ENCODE assay signal across 6 cellular contexts in the genomic region with DNA sequence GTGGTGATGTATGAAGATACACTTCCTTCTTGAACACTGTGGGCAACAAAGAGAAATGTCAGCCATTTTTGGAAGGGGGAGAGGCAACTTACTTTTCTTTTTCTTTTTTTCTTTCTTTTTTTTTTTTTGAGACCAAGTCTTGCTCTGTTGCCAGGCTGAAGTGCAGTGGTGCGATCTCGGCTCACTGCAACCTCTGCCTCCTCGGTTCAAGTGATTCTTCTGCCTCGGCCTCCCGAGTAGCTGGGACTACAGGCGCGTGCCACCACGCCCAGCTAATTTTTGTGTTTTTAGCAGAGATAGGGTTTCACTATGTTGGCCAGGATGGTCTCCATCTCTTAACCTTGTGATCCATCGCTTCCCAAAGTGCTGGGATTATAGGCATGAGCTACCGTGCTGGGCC. TPM values are rescaled to one million over a fixed set of nuclear protein-coding genes. Genes with fewer than 3 reads are reported as not detected.
A peak's percentile ranks its signal among the peaks of the same experiment; 100 is the strongest.
DNase-seq lines count a peak whose midpoint lies in the region; ATAC-seq and TF ChIP-seq lines count a peak whose summit lies in the region.
"Not testable (repeated sequence)": the region's sequence is repeated elsewhere in the genome, so short reads cannot be mapped to it uniquely, and the experiment has no call there.

No MANE protein-coding gene starts in this region.

- H3K36me3 ChIP-seq in ES-I3 (ENCODE audit: insufficient read depth, low read length) (peaks cover 53% of the 10 kb centered on the region), body of pancreas (replicated peaks in 1 of 2; ENCODE audit: insufficient read depth in 1 of 2, low read depth in 2 of 2) (peaks cover 4 to 17% of the 10 kb centered on the region in 2 donors), heart right ventricle (peaks cover 0 to 60% (median 47%) of the 10 kb centered on the region in 9 donors), upper lobe of right lung (peaks cover 55% of the 10 kb centered on the region)

- peak overlapping the region; percentile 99 for H3K27ac ChIP-seq in VCaP
- H3K27ac ChIP-seq in body of pancreas, result peak overlapping the region; percentile 95 to 99 (median 98)
- peak overlapping the region in 9 of 10 donors; percentile 7 to 100 (median 99) for H3K27ac ChIP-seq in heart right ventricle
- H3K27ac ChIP-seq in upper lobe of right lung, result peak overlapping the region; percentile 37

- H3K9me3 ChIP-seq in ES-I3 (ENCODE audit: control insufficient read depth, insufficient read depth, low read length); body of pancreas; heart right ventricle; upper lobe of right lung: not testable (repeated sequence)

- not testable (repeated sequence) for TF ChIP-seq CTCF in VCaP (conservative IDR thresholded peaks at IDR 0.05); body of pancreas (IDR thresholded peaks at IDR 0.05); heart right ventricle (IDR thresholded peaks at IDR 0.05); osteocyte (IDR thresholded peaks at IDR 0.05); upper lobe of right lung (IDR thresholded peaks at IDR 0.05)

- peak overlapping the region; percentile 93 for H3K4me3 Mint-ChIP-seq in osteocyte (ENCODE audit: unreplicated experiment)

- 0 out of 2 replicates have a peak overlapping the region, but pooled peaks have one; percentile 5 for H3K9ac ChIP-seq in ES-I3 (ENCODE audit: low read depth, low read length)

- not testable (repeated sequence) for ATAC-seq in body of pancreas, heart right ventricle, upper lobe of right lung

- H3K27me3 ChIP-seq in body of pancreas, heart right ventricle, upper lobe of right lung: not testable (repeated sequence)

- peaks cover 56% of the 10 kb centered on the region for H3K4me1 Mint-ChIP-seq in osteocyte (ENCODE audit: unreplicated experiment)

- WGBS in body of pancreas, 2 donors, result 70 to 74% methylated on average over 10 of the region's 10 CpGs
- whole genome bisulfite sequencing in heart right ventricle, 2 donors, result 79 to 80% methylated on average over 10 of the region's 10 CpGs

- TF ChIP-seq POLR2A in body of pancreas (IDR thresholded peaks at IDR 0.05), result not testable (repeated sequence)

- not testable (repeated sequence) for H3K27me3 Mint-ChIP-seq in osteocyte (ENCODE audit: unreplicated experiment)

- not testable (repeated sequence) for DNase-seq in body of pancreas; heart right ventricle; osteocyte (ENCODE audit: extremely low spot score, unreplicated experiment); upper lobe of right lung

- not testable (repeated sequence) for H3K4me3 ChIP-seq in body of pancreas
- H3K4me3 ChIP-seq in heart right ventricle (peak overlapping the region in 7 of 10 donors; percentile 70 to 98 (median 93)), upper lobe of right lung (peak overlapping the region; percentile 94)

- H3K27ac Mint-ChIP-seq in osteocyte (ENCODE audit: unreplicated experiment), result peak overlapping the region; percentile 99

- not testable (repeated sequence) for H3K4me1 ChIP-seq in ES-I3 (ENCODE audit: insufficient read depth, low read length)
- peaks cover 65% of the 10 kb centered on the region for H3K4me1 ChIP-seq in body of pancreas
- peaks cover 15 to 68% (median 51%) of the 10 kb centered on the region in 9 donors for H3K4me1 ChIP-seq in heart right ventricle
- peaks cover 39% of the 10 kb centered on the region for H3K4me1 ChIP-seq in upper lobe of right lung

- not testable (repeated sequence) for H3K9me3 Mint-ChIP-seq in osteocyte (ENCODE audit: unreplicated experiment)

- intact Hi-C loops in body of pancreas (cut with DNase I); upper lobe of right lung (cut with DNase I): not testable (repeated sequence)
- intact Hi-C loops in heart right ventricle (cut with DNase I), result loop anchor here in 1 of 10 donors (5.0 kb wide), 1 partner anchor 230 kb away; no protein-coding TSS in a partner anchor

- peaks cover 51% of the 10 kb centered on the region for H3K36me3 Mint-ChIP-seq in osteocyte (ENCODE audit: unreplicated experiment)

RNA-seq across cellular contexts. Expression of a gene that starts 2.6 kb away (rescaled TPM):
- total RNA-seq in body of pancreas (10 to 100 TPM in 1 of 2 donors, 1 to 10 TPM in 1; 7.3 to 12.7 TPM), heart right ventricle (10 to 100 TPM; 11.2 to 34.1 (median 22.0) TPM), osteocyte (89.9 and 95.7 TPM in 2 replicates), upper lobe of right lung (47.3 TPM)
- 100 to 1,000 TPM in 1 of 2 donors, 10 to 100 TPM in 1; 65.2 to 106 TPM for polyA plus RNA-seq in heart right ventricle

RNA-seq across cellular contexts. Expression of a gene that starts 4.9 kb away (rescaled TPM):
- total RNA-seq in body of pancreas (10 to 100 TPM; 22.7 to 30.6 TPM), heart right ventricle (10 to 100 TPM; 22.8 to 46.9 (median 33.5) TPM), osteocyte (104 and 105 TPM in 2 replicates), upper lobe of right lung (85.8 TPM)
- polyA plus RNA-seq in heart right ventricle, result 10 to 100 TPM in 1 of 2 donors, 1 to 10 TPM in 1; 8.8 to 35.4 TPM

RNA-seq across cellular contexts. Expression of a gene that starts 29.3 kb away (rescaled TPM):
- 10 to 100 TPM; 80.1 to 89.2 TPM for total RNA-seq in body of pancreas
- total RNA-seq in heart right ventricle, result 100 to 1,000 TPM in 5 of 10 donors, 10 to 100 TPM in 5; 82.9 to 116 (median 101) TPM
- 100 to 1,000 TPM in 1 of 2 donors, 10 to 100 TPM in 1; 45.9 to 174 TPM for polyA plus RNA-seq in heart right ventricle
- total RNA-seq in osteocyte, result 149 and 155 TPM in 2 replicates
- total RNA-seq in upper lobe of right lung, result 90.7 TPM

RNA-seq across cellular contexts. Expression of a gene that starts 29.9 kb away (rescaled TPM):
- total RNA-seq in body of pancreas, result 100 to 1,000 TPM in 1 of 2 donors, 10 to 100 TPM in 1; 61.7 to 103 TPM
- total RNA-seq in heart right ventricle, result 100 to 1,000 TPM in 1 of 10 donors, 10 to 100 TPM in 9; 56.7 to 105 (median 72.5) TPM
- 100 to 1,000 TPM in 1 of 2 donors, 10 to 100 TPM in 1; 94.7 to 108 TPM for polyA plus RNA-seq in heart right ventricle
- total RNA-seq in osteocyte, result 364 and 401 TPM in 2 replicates
- total RNA-seq in upper lobe of right lung, result 141 TPM

RNA-seq across cellular contexts. Expression of a gene that starts 32.1 kb away (rescaled TPM):
- total RNA-seq in body of pancreas (1 to 10 TPM in 1 of 2 donors, under 1 TPM in 1; 0.33 to 1.3 TPM), heart right ventricle (under 1 TPM in 5 of 10 donors, not detected in 5; 0.05 to 0.29 (median 0.07) TPM), osteocyte (0.43 and 0.73 TPM in 2 replicates), upper lobe of right lung (0.14 TPM)
- polyA plus RNA-seq in heart right ventricle, result under 1 TPM; 0.06 to 0.07 TPM

Comparison
In these comparisons a context has a peak if more than half of its experiments do, and no peak if none do; other contexts are left out.
1. H3K27ac ChIP-seq: peak in every context shown above with its lines; median percentile 99 in VCaP; 99 in heart right ventricle; 98 in body of pancreas; 37 in upper lobe of right lung.